ENCODE assay signal across 1 cellular context in the genomic region with DNA sequence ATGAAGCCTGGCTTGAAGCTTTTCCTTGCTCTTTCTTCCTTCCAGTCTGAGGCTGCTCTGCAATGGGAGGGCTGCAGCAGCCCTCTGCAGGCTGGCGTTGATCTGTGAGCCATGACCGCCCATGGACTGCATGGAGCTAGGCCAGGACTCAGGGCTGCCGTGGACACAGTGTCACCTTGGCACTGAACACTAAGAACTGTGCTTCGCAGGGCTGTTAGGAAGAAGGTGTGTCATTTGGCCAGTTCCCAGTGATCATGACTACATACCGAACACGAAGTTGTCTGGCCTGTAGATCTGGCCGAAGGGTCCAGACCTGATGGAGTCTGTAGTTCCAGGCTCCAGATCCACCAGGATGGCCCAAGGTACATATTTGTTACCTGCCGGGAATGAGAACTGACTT. TPM values are rescaled to one million over a fixed set of nuclear protein-coding genes. Genes with fewer than 3 reads are reported as not detected.
"Had no signal": no experiment of that assay in that cellular context is flagged by ENCODE, and none has a peak within 500 bp of the region (broad histone marks: within the 10 kb centered on the region; RNA-seq: fewer than 3 reads in every experiment).

No MANE protein-coding gene starts in this region.

RNA-seq across cellular contexts. Expression of a gene that starts 48.8 kb away (rescaled TPM):
- total RNA-seq: activated B cell treated with CpG ODN at 0.5 μM for 24 hours had no signal
